ENCODE assay signal across 1 cellular context in genomic region chr10:74150151-74151056, GRCh38.
TF ChIP-seq lines count a peak whose summit lies in the region.

AP3M1 (minus strand) TSS chr10:74150828; CDS start chr10:74138379, 12,449 bp downstream.

TF ChIP-seq in GM12878, 131 proteins besides CTCF, POLR2A, EP300 and RAD21 (continued from another document and continues in another):
- TF ChIP-seq PKNOX1 (IDR thresholded peaks at IDR 0.05), result peak; percentile 31; the same call in 1 of the 2 replicates
- no peak for TF ChIP-seq JUND (IDR thresholded peaks at IDR 0.05; ENCODE audit: low read depth, low read length)
- TF ChIP-seq PAX5 (IDR thresholded peaks at IDR 0.05; ENCODE audit: borderline replicate concordance, low read depth, low read length), result no peak
- no peak for TF ChIP-seq BCLAF1 (IDR thresholded peaks at IDR 0.05)
- no peak for TF ChIP-seq PAX8 (IDR thresholded peaks at IDR 0.05)
- TF ChIP-seq ETV6 (conservative IDR thresholded peaks at IDR 0.05 in 1 of 2, IDR thresholded peaks at IDR 0.05 in 1 of 2; ENCODE audit: borderline replicate concordance in 1 of 2, low read depth in 1 of 2), result no peak
- TF ChIP-seq SMARCA5 (IDR thresholded peaks at IDR 0.05), result no peak
- TF ChIP-seq STAT3 (IDR thresholded peaks at IDR 0.05; ENCODE audit: low read depth, low read length), result no peak
- TF ChIP-seq BMI1 (IDR thresholded peaks at IDR 0.05; ENCODE audit: borderline replicate concordance), result no peak
- TF ChIP-seq PBX3 (IDR thresholded peaks at IDR 0.05; ENCODE audit: insufficient replicate concordance, low read depth, low read length), result no peak
- peak; percentile 58; the same call in 1 of the 2 replicates for TF ChIP-seq MAX (IDR thresholded peaks at IDR 0.05; ENCODE audit: low read depth, low read length)
- no peak for TF ChIP-seq CHD1 (IDR thresholded peaks at IDR 0.05; ENCODE audit: low read depth, low read length)
- TF ChIP-seq NFXL1 (IDR thresholded peaks at IDR 0.05; ENCODE audit: borderline replicate concordance), result no peak
- no peak for TF ChIP-seq RELA (IDR thresholded peaks at IDR 0.05; ENCODE audit: borderline replicate concordance, partially characterized antibody)
- TF ChIP-seq TCF7 (IDR thresholded peaks at IDR 0.05; ENCODE audit: borderline replicate concordance), result peak; percentile 81
- peak; percentile 43; the same call in 1 of the 2 replicates for TF ChIP-seq PML (IDR thresholded peaks at IDR 0.05; ENCODE audit: low read length)
- no peak for TF ChIP-seq MYC (IDR thresholded peaks at IDR 0.05; ENCODE audit: insufficient read depth, insufficient read length, insufficient replicate concordance, low read length, severe bottlenecking)
- no peak for TF ChIP-seq SUPT20H (IDR thresholded peaks at IDR 0.05; ENCODE audit: borderline replicate concordance, control insufficient read depth, low read depth, low read length)
- TF ChIP-seq NR2C1 (IDR thresholded peaks at IDR 0.05), result no peak
- peak; percentile 46 for TF ChIP-seq E2F8 (IDR thresholded peaks at IDR 0.05; ENCODE audit: low read depth, partially characterized antibody)
- TF ChIP-seq CUX1 (IDR thresholded peaks at IDR 0.05; ENCODE audit: insufficient replicate concordance, low read depth, low read length), result no peak
- TF ChIP-seq NR2C2 (IDR thresholded peaks at IDR 0.05; ENCODE audit: borderline replicate concordance, control insufficient read depth, insufficient read length, low read depth), result no peak
- no peak for TF ChIP-seq IRF3 (IDR thresholded peaks at IDR 0.05)
- TF ChIP-seq FOXM1 (IDR thresholded peaks at IDR 0.05; ENCODE audit: low read depth, low read length), result no peak
- TF ChIP-seq ESRRA (IDR thresholded peaks at IDR 0.05; ENCODE audit: low read length), result no peak
- TF ChIP-seq LARP7 (IDR thresholded peaks at IDR 0.05), result peak; percentile 79; the same call in 1 of the 2 replicates
- peak; percentile 82 for TF ChIP-seq GATAD2B (conservative IDR thresholded peaks at IDR 0.05; ENCODE audit: low read depth)
- no peak for TF ChIP-seq NRF1 (conservative IDR thresholded peaks at IDR 0.05; ENCODE audit: low read depth, low read length)
- no peak for TF ChIP-seq CEBPB (IDR thresholded peaks at IDR 0.05; ENCODE audit: borderline replicate concordance in 1 of 2, low read depth in 2 of 2, low read length in 2 of 2)
- no peak; the same call in 1 of the 2 replicates for TF ChIP-seq MXI1 (IDR thresholded peaks at IDR 0.05; ENCODE audit: low read depth, low read length)
- TF ChIP-seq ZBTB33 (IDR thresholded peaks at IDR 0.05), result no peak
- no peak for TF ChIP-seq EGR1 (IDR thresholded peaks at IDR 0.05; ENCODE audit: borderline replicate concordance in 1 of 2, low read depth in 2 of 2, low read length in 2 of 2)
- no peak for TF ChIP-seq POLR2AphosphoS2 (IDR thresholded peaks at IDR 0.05; ENCODE audit: low read depth, low read length)
- TF ChIP-seq USF1 (IDR thresholded peaks at IDR 0.05; ENCODE audit: borderline replicate concordance, extremely low read length, insufficient read depth, low read depth, low read length), result no peak
- no peak for TF ChIP-seq SREBF2 (IDR thresholded peaks at IDR 0.05; ENCODE audit: low read length)
- TF ChIP-seq MYB (IDR thresholded peaks at IDR 0.05; ENCODE audit: borderline replicate concordance, low read depth, low read length), result peak; percentile 97
- no peak for TF ChIP-seq WRNIP1 (IDR thresholded peaks at IDR 0.05; ENCODE audit: borderline replicate concordance, low read depth, low read length)
- TF ChIP-seq ELK1 (IDR thresholded peaks at IDR 0.05; ENCODE audit: low read depth, low read length), result no peak; the same call in 1 of the 2 replicates
- TF ChIP-seq ZNF622 (IDR thresholded peaks at IDR 0.05), result no peak
- TF ChIP-seq TCF12 (IDR thresholded peaks at IDR 0.05; ENCODE audit: low read depth, low read length), result 0 out of 2 replicates have a peak, but pooled peaks have one; percentile 10
